ENCODE assay signal across 21 cellular contexts in the genomic region with DNA sequence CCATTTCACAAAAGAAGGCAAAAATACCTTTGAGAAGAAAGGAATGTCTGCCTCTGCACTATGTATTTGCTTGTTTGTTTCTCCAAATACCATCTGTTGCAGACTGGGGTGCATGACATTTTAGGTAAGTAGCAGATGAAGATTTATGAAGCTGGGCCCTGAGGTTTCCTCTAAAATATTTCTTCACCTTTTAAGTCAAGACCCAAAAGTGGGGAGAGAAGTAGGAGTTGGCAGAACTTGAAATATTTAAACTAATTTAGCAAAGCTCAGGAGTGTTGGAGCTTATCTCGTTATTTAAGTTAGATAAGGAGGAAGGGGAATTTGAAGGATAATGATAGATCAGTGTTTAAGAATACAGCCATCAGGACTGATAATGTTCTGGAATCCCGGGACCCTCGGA.
DNase-seq lines count a peak whose midpoint lies in the region; FAIRE-seq and TF ChIP-seq lines count a peak whose summit lies in the region.
"Had no signal": no experiment of that assay in that cellular context is flagged by ENCODE, and none has a peak within 500 bp of the region (broad histone marks: within the 10 kb centered on the region; RNA-seq: fewer than 3 reads in every experiment).

No MANE protein-coding gene starts in this region.

- H3K36me3 Mint-ChIP-seq in astrocyte (ENCODE audit: low read depth, unreplicated experiment), result peaks cover 9% of the 10 kb centered on the region
- peaks cover 6 to 67% (median 29%) of the 10 kb centered on the region in 3 donors for H3K36me3 Mint-ChIP-seq in CD8-positive, alpha-beta memory T cell

- H3K36me3 ChIP-seq in GM23248 (ENCODE audit: low read depth) (no peaks in the 10 kb centered on the region), astrocyte (ENCODE audit: insufficient read depth, low read length) (no peaks in the 10 kb centered on the region), mesenchymal stem cell (ENCODE audit: control insufficient read depth in 1 of 2, insufficient read depth in 2 of 2, low read depth in 1 of 2, low read length in 2 of 2) (peaks cover 7 to 11% of the 10 kb centered on the region in 2 experiments), stomach smooth muscle (ENCODE audit: control insufficient read depth in 2 of 2, insufficient read depth in 2 of 2, low read length in 2 of 2) (peaks cover 0 to 3% of the 10 kb centered on the region in 2 donors)
- peaks cover 5% of the 10 kb centered on the region for H3K36me3 ChIP-seq in CD8-positive, alpha-beta memory T cell (ENCODE audit: insufficient read depth, low read length)

- H3K9me3 ChIP-seq in GM23248 (ENCODE audit: low read depth) (no peaks in the 10 kb centered on the region), astrocyte (ENCODE audit: insufficient read depth, low read depth, low read length) (no peaks in the 10 kb centered on the region), mesenchymal stem cell (ENCODE audit: control insufficient read depth, low read length) (no peaks in the 10 kb centered on the region), stomach smooth muscle (ENCODE audit: control insufficient read depth in 2 of 2, low read length in 2 of 2) (no peaks in the 10 kb centered on the region)
- H3K9me3 ChIP-seq in CD8-positive, alpha-beta memory T cell (ENCODE audit: low read length), result no peaks in the 10 kb centered on the region
- H3K9me3 ChIP-seq: spleen had no signal

- no peak overlapping the region for H3K4ac ChIP-seq in mesenchymal stem cell (ENCODE audit: low read depth in 1 of 2, low read length in 2 of 2)

- in situ Hi-C loops in GM23248 (cut with MboI), result no loop called here
- in situ Hi-C loops in GM13976 (cut with MboI; ENCODE audit: low sequenced_read_pairs, unreplicated experiment), result no loop called here

- H2BK15ac ChIP-seq in mesenchymal stem cell (ENCODE audit: low read depth, poor library complexity, severe bottlenecking), result no peak overlapping the region

- no peak overlapping the region for H3K4me3 Mint-ChIP-seq in astrocyte (ENCODE audit: unreplicated experiment)
- H3K4me3 Mint-ChIP-seq in CD8-positive, alpha-beta memory T cell, result no peak overlapping the region
- H3K4me3 Mint-ChIP-seq: activated CD4-positive, alpha-beta memory T cell treated with anti-CD3 and anti-CD28 coated beads, Interleukin-2, amount 10 ng/mL, durations not matched to agents 7 days and 5 days; activated naive CD8-positive, alpha-beta T cell treated with anti-CD3 and anti-CD28 coated beads, Interleukin-2, amount 10 ng/mL, durations not matched to agents 7 days and 5 days; activated T-cell treated with anti-CD3 and anti-CD28 coated beads, Interleukin-2, amount 50 U/mL, for 72 hours; CD4-positive, alpha-beta T cell had no signal

- H3K4me1 Mint-ChIP-seq in astrocyte (ENCODE audit: low read depth, unreplicated experiment), result peaks cover 21% of the 10 kb centered on the region
- H3K4me1 Mint-ChIP-seq in CD8-positive, alpha-beta memory T cell, result peaks cover 5 to 27% (median 14%) of the 10 kb centered on the region in 3 donors

- no peaks in the 10 kb centered on the region for H3K9me2 ChIP-seq in GM23248 (ENCODE audit: insufficient read depth)

- no peaks in the 10 kb centered on the region for H3K27me3 Mint-ChIP-seq in astrocyte (ENCODE audit: low read depth, unreplicated experiment)
- no peaks in the 10 kb centered on the region for H3K27me3 Mint-ChIP-seq in CD8-positive, alpha-beta memory T cell
- H3K27me3 Mint-ChIP-seq: activated CD4-positive, alpha-beta memory T cell treated with anti-CD3 and anti-CD28 coated beads, Interleukin-2, amount 10 ng/mL, durations not matched to agents 7 days and 5 days; activated naive CD8-positive, alpha-beta T cell treated with anti-CD3 and anti-CD28 coated beads, Interleukin-2, amount 10 ng/mL, durations not matched to agents 7 days and 5 days; CD4-positive, alpha-beta T cell had no signal

- H4K20me1 ChIP-seq in GM23248 (ENCODE audit: insufficient read depth) (no peaks in the 10 kb centered on the region), astrocyte (ENCODE audit: insufficient read depth, low read length) (no peaks in the 10 kb centered on the region)

- CTCF ChIA-PET in CD8-positive, alpha-beta memory T cell (lab: Charles Lee), result interaction anchor here (1.5 kb wide), 1 partner anchor 19 kb away, joined by 4 read pairs; no protein-coding TSS in a partner anchor

- H3K4me3 ChIP-seq in GM23248, result no peak overlapping the region
- H3K4me3 ChIP-seq in astrocyte (ENCODE audit: insufficient read depth, low read depth, low read length), result no peak overlapping the region
- peak overlapping the region in 1 of 2 experiments; percentile 25 for H3K4me3 ChIP-seq in mesenchymal stem cell (ENCODE audit: insufficient read depth in 1 of 2, low read depth in 1 of 2, low read length in 2 of 2)
- H3K4me3 ChIP-seq in stomach smooth muscle (ENCODE audit: low read length in 2 of 2), result no peak overlapping the region
- H3K4me3 ChIP-seq in foreskin fibroblast (ENCODE audit: low read depth in 1 of 2, low read length in 2 of 2), result no peak overlapping the region
- no peak overlapping the region for H3K4me3 ChIP-seq in CD8-positive, alpha-beta memory T cell (ENCODE audit: low read length)
- H3K4me3 ChIP-seq: spleen had no signal

- H2BK120ac ChIP-seq in mesenchymal stem cell (ENCODE audit: low read depth, low read length), result no peak overlapping the region

- no peaks in the 10 kb centered on the region for H3K9me3 Mint-ChIP-seq in astrocyte (ENCODE audit: unreplicated experiment)
- no peaks in the 10 kb centered on the region for H3K9me3 Mint-ChIP-seq in CD8-positive, alpha-beta memory T cell
- H3K9me3 Mint-ChIP-seq: activated CD4-positive, alpha-beta memory T cell treated with anti-CD3 and anti-CD28 coated beads, Interleukin-2, amount 10 ng/mL, durations not matched to agents 7 days and 5 days; activated naive CD8-positive, alpha-beta T cell treated with anti-CD3 and anti-CD28 coated beads, Interleukin-2, amount 10 ng/mL, durations not matched to agents 7 days and 5 days; activated T-cell treated with anti-CD3 and anti-CD28 coated beads, Interleukin-2, amount 50 U/mL, for 72 hours; CD4-positive, alpha-beta T cell had no signal

- H2AFZ ChIP-seq in GM23248, result peak overlapping the region; percentile 59
- H2AFZ ChIP-seq in astrocyte (ENCODE audit: low read depth, low read length), result no peak overlapping the region
- H2AFZ ChIP-seq in mesenchymal stem cell (ENCODE audit: low read depth, low read length), result no peak overlapping the region

- no peaks in the 10 kb centered on the region for H3K79me1 ChIP-seq in mesenchymal stem cell (replicated peaks; ENCODE audit: low read length, poor library complexity, severe bottlenecking)

- no peak overlapping the region for H2AK5ac ChIP-seq in mesenchymal stem cell (ENCODE audit: low read length, severe bottlenecking)

- 94 to 97% methylated on average over 3 of the region's 3 CpGs for WGBS in GM23248 (ENCODE audit: low coverage in 1 of 2, low lambda C conversion rate in 2 of 2, missing lambda C conversion rate in 2 of 2), 2 experiments
- WGBS in mesenchymal stem cell, result 90% methylated on average over 3 of the region's 3 CpGs

- DNase-seq in GM23248, result no peak
- peak; percentile 59 for DNase-seq in astrocyte (ENCODE audit: low read depth)
- no peak for DNase-seq in mesenchymal stem cell
- no peak for DNase-seq in foreskin fibroblast
- no peak for DNase-seq in GM13976 (ENCODE audit: low spot score)
- no peak for DNase-seq in stimulated activated CD4-positive, alpha-beta T cell treated with anti-CD3 and anti-CD28 coated beads, Interleukin-15, amount 100 ng/mL, for 24 hours
- no peak for DNase-seq in CD8-positive, alpha-beta memory T cell
- DNase-seq: ACHN; activated CD4-positive, alpha-beta memory T cell treated with anti-CD3 and anti-CD28 coated beads, Interleukin-2, amount 10 ng/mL, durations not matched to agents 7 days and 5 days; activated naive CD8-positive, alpha-beta T cell treated with anti-CD3 and anti-CD28 coated beads, Interleukin-2, amount 10 ng/mL, durations not matched to agents 7 days and 5 days; activated T-cell treated with anti-CD3 and anti-CD28 coated beads, Interleukin-2, amount 50 U/mL, for 72 hours; CD4-positive, alpha-beta T cell; central memory CD4-positive, alpha-beta T cell; DND-41; effector CD8-positive, alpha-beta T cell; NCI-H1436 treated with DMSO at 0.1 percent for 48 hours; NCI-H2171 treated with DMSO at 0.1 percent for 48 hours; spleen; T-helper 1 cell had no signal

- H2BK12ac ChIP-seq in mesenchymal stem cell (ENCODE audit: low read length in 2 of 2), result no peak overlapping the region

- no peak overlapping the region for H3K18ac ChIP-seq in mesenchymal stem cell (ENCODE audit: low read depth in 1 of 2, low read length in 2 of 2)

- no peak overlapping the region for H3K23ac ChIP-seq in mesenchymal stem cell (ENCODE audit: low read length in 2 of 2)

- no peak overlapping the region for H4K91ac ChIP-seq in mesenchymal stem cell (ENCODE audit: low read length)

- H2BK5ac ChIP-seq in mesenchymal stem cell (ENCODE audit: low read depth, low read length, poor library complexity, severe bottlenecking), result no peak overlapping the region

- peak overlapping the region; percentile 85 for H3K27ac ChIP-seq in GM23248
- H3K27ac ChIP-seq in astrocyte (ENCODE audit: low read depth, low read length), result peak overlapping the region; percentile 79
- H3K27ac ChIP-seq in mesenchymal stem cell (ENCODE audit: low read length, poor library complexity, severe bottlenecking), result no peak overlapping the region
- H3K27ac ChIP-seq in stomach smooth muscle (ENCODE audit: low read length), result peak overlapping the region; percentile 42
- no peak overlapping the region for H3K27ac ChIP-seq in CD8-positive, alpha-beta memory T cell (ENCODE audit: low read depth, low read length)
- H3K27ac ChIP-seq: spleen, VCaP had no signal

- H4K8ac ChIP-seq in mesenchymal stem cell (ENCODE audit: low read length), result no peak overlapping the region

- H3K27ac Mint-ChIP-seq in astrocyte (ENCODE audit: unreplicated experiment), result no peak overlapping the region
- no peak overlapping the region for H3K27ac Mint-ChIP-seq in CD8-positive, alpha-beta memory T cell
- H3K27ac Mint-ChIP-seq: activated CD4-positive, alpha-beta memory T cell treated with anti-CD3 and anti-CD28 coated beads, Interleukin-2, amount 10 ng/mL, durations not matched to agents 7 days and 5 days; activated naive CD8-positive, alpha-beta T cell treated with anti-CD3 and anti-CD28 coated beads, Interleukin-2, amount 10 ng/mL, durations not matched to agents 7 days and 5 days; activated T-cell treated with anti-CD3 and anti-CD28 coated beads, Interleukin-2, amount 50 U/mL, for 72 hours; CD4-positive, alpha-beta T cell had no signal

- no peak overlapping the region for H3K14ac ChIP-seq in mesenchymal stem cell (ENCODE audit: low read length in 2 of 2)

- H3F3A ChIP-seq in GM23248 (ENCODE audit: insufficient read depth), result peaks cover 17% of the 10 kb centered on the region

- H3K79me2 ChIP-seq in GM23248 (ENCODE audit: insufficient read depth) (no peaks in the 10 kb centered on the region), astrocyte (ENCODE audit: insufficient read depth, low read length) (no peaks in the 10 kb centered on the region)

- H3K4me2 ChIP-seq in GM23248 (ENCODE audit: unreplicated experiment), result peak overlapping the region; percentile 42
- peak overlapping the region; percentile 51 for H3K4me2 ChIP-seq in astrocyte (ENCODE audit: low read length)
- H3K4me2 ChIP-seq in mesenchymal stem cell (ENCODE audit: low read length, poor library complexity, severe bottlenecking), result no peak overlapping the region

- peaks cover 39% of the 10 kb centered on the region for H3K4me1 ChIP-seq in GM23248 (ENCODE audit: insufficient read depth)
- peaks cover 44% of the 10 kb centered on the region for H3K4me1 ChIP-seq in astrocyte (ENCODE audit: insufficient read depth, low read length)
- peaks cover 12% of the 10 kb centered on the region for H3K4me1 ChIP-seq in mesenchymal stem cell (ENCODE audit: control insufficient read depth, insufficient read depth, low read depth, low read length)
- H3K4me1 ChIP-seq in stomach smooth muscle (ENCODE audit: control insufficient read depth, insufficient read depth, low read length), result peaks cover 51% of the 10 kb centered on the region
- H3K4me1 ChIP-seq in CD8-positive, alpha-beta memory T cell (ENCODE audit: insufficient read depth, low read length), result peaks cover 9% of the 10 kb centered on the region

- TF ChIP-seq CTCF in astrocyte (IDR thresholded peaks at IDR 0.05; ENCODE audit: insufficient read depth, low read depth, low read length) (no peak), foreskin fibroblast (IDR thresholded peaks at IDR 0.05; ENCODE audit: low read depth, low read length) (no peak), GM13976 (IDR thresholded peaks at IDR 0.05; ENCODE audit: borderline replicate concordance, control extremely low read depth, extremely low read depth, insufficient read depth, missing control alignments) (no peak)

- FAIRE-seq in astrocyte (lab: Jason Lieb, UNC), result no peak

- POLR2A ChIA-PET in CD8-positive, alpha-beta memory T cell (lab: Charles Lee), result no interaction called here

- peak overlapping the region; percentile 57 for H3K9ac ChIP-seq in GM23248
- peak overlapping the region; percentile 28 for H3K9ac ChIP-seq in astrocyte (ENCODE audit: low read length)
- peak overlapping the region; percentile 48 for H3K9ac ChIP-seq in mesenchymal stem cell (ENCODE audit: low read length)
- H3K9ac ChIP-seq in stomach smooth muscle (ENCODE audit: low read length in 2 of 2), result no peak overlapping the region

- no peaks in the 10 kb centered on the region for H3K27me3 ChIP-seq in GM23248 (replicated peaks; ENCODE audit: insufficient read depth)
- no peaks in the 10 kb centered on the region for H3K27me3 ChIP-seq in astrocyte (ENCODE audit: insufficient read depth, low read length)
- no peaks in the 10 kb centered on the region for H3K27me3 ChIP-seq in mesenchymal stem cell (ENCODE audit: control insufficient read depth in 1 of 2, insufficient read depth in 1 of 2, low read length in 2 of 2)
- H3K27me3 ChIP-seq in stomach smooth muscle (ENCODE audit: control insufficient read depth in 1 of 2, insufficient read depth in 2 of 2, low read length in 2 of 2), result no peaks in the 10 kb centered on the region
- H3K27me3 ChIP-seq in CD8-positive, alpha-beta memory T cell (ENCODE audit: insufficient read depth, low read length, poor library complexity, severe bottlenecking), result no peaks in the 10 kb centered on the region
- H3K27me3 ChIP-seq: spleen had no signal

Comparison
In these comparisons a context has a peak if more than half of its experiments do, and no peak if none do; other contexts are left out.
1. H3K27ac ChIP-seq: peak in GM23248 (single experiment), astrocyte (single experiment) and stomach smooth muscle (single experiment); none in mesenchymal stem cell (single experiment) and CD8-positive, alpha-beta memory T cell (single experiment).
2. H3K9ac ChIP-seq: peak in GM23248 (single experiment), astrocyte (single experiment) and mesenchymal stem cell (single experiment); none in stomach smooth muscle (0 of 2).